Comparison of ENCODE assay signal across 22 cellular contexts in genomic region chr12:53036802-53037201, GRCh38.
"Had no signal": no experiment of that assay in that cellular context is flagged by ENCODE, and none has a peak within 500 bp of the region (broad histone marks: within the 10 kb centered on the region; RNA-seq: fewer than 3 reads in every experiment).

No MANE protein-coding gene starts in this region.

- H3K4me3 Mint-ChIP-seq: activated B cell treated with CpG ODN at 0.5 μM for 24 hours; activated T-helper 17 cell treated with anti-CD3 and anti-CD28 coated beads, Interleukin-2, amount 50 U/mL, for 72 hours; memory B cell; stimulated activated memory B cell treated with anti-CD40 and anti-IgM and Interleukin-4, amounts not matched to agents 10 μg/mL and 1 μg/mL and 100 μg/mL, for 72 hours; T-cell; T-helper 2 cell treated with Interferon-gamma antibody and Interleukin-4, amounts not matched to agents 5 μg/mL and 100 μg/mL, for 36 hours had no signal

- H3K27ac Mint-ChIP-seq: activated B cell treated with CpG ODN at 0.5 μM for 24 hours; activated T-helper 17 cell treated with anti-CD3 and anti-CD28 coated beads, Interleukin-2, amount 50 U/mL, for 72 hours; memory B cell; stimulated activated memory B cell treated with anti-CD40 and anti-IgM and Interleukin-4, amounts not matched to agents 10 μg/mL and 1 μg/mL and 100 μg/mL, for 72 hours; T-helper 2 cell treated with Interferon-gamma antibody and Interleukin-4, amounts not matched to agents 5 μg/mL and 100 μg/mL, for 36 hours had no signal

- H3K27me3 Mint-ChIP-seq: activated B cell treated with CpG ODN at 0.5 μM for 24 hours; activated T-helper 17 cell treated with anti-CD3 and anti-CD28 coated beads, Interleukin-2, amount 50 U/mL, for 72 hours; memory B cell; stimulated activated memory B cell treated with anti-CD40 and anti-IgM and Interleukin-4, amounts not matched to agents 10 μg/mL and 1 μg/mL and 100 μg/mL, for 72 hours; T-cell had no signal

- DNase-seq: activated B cell treated with CpG ODN at 0.5 μM for 24 hours; activated CD4-positive, alpha-beta T cell treated with anti-CD3 and anti-CD28 coated beads, Interleukin-2, amount 50 U/mL, for 1 hour; anterior cingulate cortex; body of pancreas; effector CD8-positive, alpha-beta T cell; erythroblast; foreskin keratinocyte; left colon; nucleus accumbens; small intestine; stimulated activated CD4-positive, alpha-beta T cell treated with anti-CD3 and anti-CD28 coated beads, Interleukin-2, amount 100 ng/mL, for 24 hours; stomach; T-cell had no signal

- H3K4me1 ChIP-seq: foreskin keratinocyte had no signal

- H3K27ac ChIP-seq: body of pancreas, foreskin keratinocyte, suprapubic skin had no signal

- FAIRE-seq: keratinocyte, small intestine, TTC549 had no signal

- ATAC-seq: activated T-helper 17 cell treated with anti-CD3 and anti-CD28 coated beads, Interleukin-2, amount 50 U/mL, for 72 hours; body of pancreas; foreskin keratinocyte; left colon; sciatic nerve; stimulated activated memory B cell treated with anti-CD40 and anti-IgM and Interleukin-4, amounts not matched to agents 10 μg/mL and 1 μg/mL and 100 μg/mL, for 72 hours; T-cell had no signal

- H3K27me3 ChIP-seq: body of pancreas, foreskin keratinocyte, stomach, suprapubic skin, tibial nerve had no signal

- H3K4me3 ChIP-seq: body of pancreas, stomach, suprapubic skin, tibial nerve had no signal

- H3K9me3 Mint-ChIP-seq: activated B cell treated with CpG ODN at 0.5 μM for 24 hours; activated T-helper 17 cell treated with anti-CD3 and anti-CD28 coated beads, Interleukin-2, amount 50 U/mL, for 72 hours; memory B cell; stimulated activated memory B cell treated with anti-CD40 and anti-IgM and Interleukin-4, amounts not matched to agents 10 μg/mL and 1 μg/mL and 100 μg/mL, for 72 hours; T-cell; T-helper 2 cell treated with Interferon-gamma antibody and Interleukin-4, amounts not matched to agents 5 μg/mL and 100 μg/mL, for 36 hours had no signal

- H3K9me3 ChIP-seq: body of pancreas, stomach, suprapubic skin, tibial nerve had no signal
